In genomic region chr16:85461814-85462404, GRCh38 we compare ENCODE assay signal across 8 cellular contexts.
DNase-seq lines count a peak whose midpoint lies in the region; ATAC-seq and TF ChIP-seq lines count a peak whose summit lies in the region.

No MANE protein-coding gene starts in this region.

- ATAC-seq in T-helper 17 cell (peak; percentile 51), GM21576 (IDR thresholded peaks at IDR 0.05; ENCODE audit: unreplicated experiment) (no peak), GM18519 (IDR thresholded peaks at IDR 0.05; ENCODE audit: low FRiP score, unreplicated experiment) (no peak), GM18505 (IDR thresholded peaks at IDR 0.05; ENCODE audit: unreplicated experiment) (no peak)

- H3K27me3 ChIP-seq in iPS-15b (ENCODE audit: control insufficient read depth, insufficient read depth, low read length) (peaks cover 27% of the 10 kb centered on the region), stomach (peaks cover 0 to 31% (median 9%) of the 10 kb centered on the region in 3 donors)

- no peak overlapping the region for H3K27ac Mint-ChIP-seq in T-helper 17 cell

- H3K36me3 ChIP-seq in HEK293 (ENCODE audit: control insufficient read depth in 2 of 2, insufficient read depth in 1 of 2, low read length in 2 of 2): no peaks in the 10 kb centered on the region
- no peaks in the 10 kb centered on the region for H3K36me3 ChIP-seq in iPS-15b (ENCODE audit: control insufficient read depth, insufficient read depth, low read length)
- H3K36me3 ChIP-seq in stomach: no peaks in the 10 kb centered on the region

- H3K4me1 Mint-ChIP-seq in T-helper 17 cell: peaks cover 9% of the 10 kb centered on the region

- peak overlapping the region; percentile 36 for H3K4me3 ChIP-seq in AG04449 (ENCODE audit: low read depth, low read length)
- peak overlapping the region; percentile 7; the same call in 1 of the 2 replicates for H3K4me3 ChIP-seq in HEK293 (ENCODE audit: low read depth, low read length)
- peak overlapping the region; percentile 43 for H3K4me3 ChIP-seq in iPS-15b (ENCODE audit: low read depth, low read length)
- H3K4me3 ChIP-seq in stomach: peak overlapping the region; percentile 30 to 47 (median 37)

- no peak for TF ChIP-seq POLR2A in stomach (IDR thresholded peaks at IDR 0.05)
- no peak for TF ChIP-seq POLR2A in GM18505 (IDR thresholded peaks at IDR 0.05; ENCODE audit: borderline replicate concordance, extremely low read depth, insufficient read depth, insufficient read length)

- no peaks in the 10 kb centered on the region for H3K9me3 ChIP-seq in HEK293 (ENCODE audit: control insufficient read depth, insufficient read depth, low read depth, low read length)
- no peaks in the 10 kb centered on the region for H3K9me3 ChIP-seq in T-helper 17 cell (ENCODE audit: control insufficient read depth, low read length, poor library complexity, severe bottlenecking)
- H3K9me3 ChIP-seq in iPS-15b (ENCODE audit: control insufficient read depth, insufficient read depth, low read length): no peaks in the 10 kb centered on the region
- H3K9me3 ChIP-seq in stomach: no peaks in the 10 kb centered on the region

- 1 to 7% (median 4%) methylated on average over 7 to 14 of the region's 14 CpGs for WGBS in stomach, 5 donors

- CTCF ChIA-PET in AG04449 (lab: Yijun Ruan, JAX) (interaction anchor here (1.0 to 2.4 kb wide), 8 partner anchors 9 to 155 kb away, joined by 4 to 14 read pairs (median 4); no protein-coding TSS in a partner anchor), HEK293 (lab: Yijun Ruan, JAX) (interaction anchor here (0.6 to 3.0 kb wide), 9 partner anchors 10 to 165 kb away, joined by 3 to 11 read pairs (median 5); no protein-coding TSS in a partner anchor)

- no peak for TF ChIP-seq EP300 in stomach (IDR thresholded peaks at IDR 0.05)

- POLR2A ChIA-PET in AG04449 (lab: Yijun Ruan, JAX): no interaction called here
- POLR2A ChIA-PET in HEK293 (lab: Yijun Ruan, JAX): interaction anchor here (0.6 to 2.6 kb wide), 5 partner anchors 10 to 151 kb away, joined by 4 to 8 read pairs (median 6); partner anchors contain the start of gene GSE1

- intact Hi-C loops in stomach (cut with DNase I; ENCODE audit: low total_unique reads): no loop called here

- DNase-seq in AG04449 (ENCODE audit: low read depth, low spot score) (no peak), T-helper 17 cell (no peak), stomach (no peak)

- TF ChIP-seq CTCF in AG04449 (IDR thresholded peaks at IDR 0.05; ENCODE audit: insufficient read depth, low read length, missing control alignments): no peak
- no peak for TF ChIP-seq CTCF in HEK293 (tag by site-specific recombination; IDR thresholded peaks at IDR 0.05)
- TF ChIP-seq CTCF in stomach (IDR thresholded peaks at IDR 0.05): no peak

- no peak overlapping the region for H3K9ac ChIP-seq in iPS-15b (ENCODE audit: low read depth, low read length)

- peaks cover 20% of the 10 kb centered on the region for H3K27me3 Mint-ChIP-seq in T-helper 17 cell

- peaks cover 3% of the 10 kb centered on the region for H3K36me3 Mint-ChIP-seq in T-helper 17 cell (ENCODE audit: low read depth)

- peak overlapping the region; percentile 85 for H3K4me3 Mint-ChIP-seq in T-helper 17 cell

- H3K27ac ChIP-seq in HEK293 (ENCODE audit: extremely low read depth, low read depth, low read length) (peak overlapping the region; percentile 61), stomach (peak overlapping the region; percentile 17 to 82 (median 32))

- H3K4me1 ChIP-seq in HEK293 (ENCODE audit: control insufficient read depth, insufficient read depth, low read length) (peaks cover 11% of the 10 kb centered on the region), iPS-15b (ENCODE audit: control insufficient read depth, insufficient read depth, low read length) (peaks cover 19% of the 10 kb centered on the region), stomach (peaks cover 42 to 67% (median 57%) of the 10 kb centered on the region in 4 donors)

TF ChIP-seq in HEK293, 187 proteins besides CTCF, POLR2A, EP300 and RAD21 (continues in another document):
- TF ChIP-seq ZNF629 (tag by site-specific recombination; IDR thresholded peaks at IDR 0.05): no peak
- no peak for TF ChIP-seq TRIM28 (IDR thresholded peaks at IDR 0.05; ENCODE audit: borderline replicate concordance, low read length)
- TF ChIP-seq ZNF837 (tag by site-specific recombination; IDR thresholded peaks at IDR 0.05): no peak
- TF ChIP-seq ZNF488 (tag by site-specific recombination; IDR thresholded peaks at IDR 0.05): no peak
- no peak for TF ChIP-seq ZNF777 (tag by site-specific recombination; IDR thresholded peaks at IDR 0.05; ENCODE audit: borderline replicate concordance)
- no peak for TF ChIP-seq ZNF223 (tag by site-specific recombination; IDR thresholded peaks at IDR 0.05)
- TF ChIP-seq ZBTB7A (tag by site-specific recombination; IDR thresholded peaks at IDR 0.05; ENCODE audit: low read depth): no peak
- TF ChIP-seq ZNF23 (tag by site-specific recombination; IDR thresholded peaks at IDR 0.05; ENCODE audit: borderline replicate concordance): no peak
- no peak for TF ChIP-seq REST (tag by site-specific recombination; IDR thresholded peaks at IDR 0.05)
- no peak for TF ChIP-seq HOXA7 (CRISPR knock-in tag; IDR thresholded peaks at IDR 0.05; ENCODE audit: borderline replicate concordance)
- no peak for TF ChIP-seq ZNF37A (tag by site-specific recombination; IDR thresholded peaks at IDR 0.05)
- TF ChIP-seq ZNF791 (tag by site-specific recombination; IDR thresholded peaks at IDR 0.05): no peak
- no peak for TF ChIP-seq YY1 (tag by site-specific recombination; IDR thresholded peaks at IDR 0.05)
- TF ChIP-seq ZEB2 (tag by site-specific recombination; IDR thresholded peaks at IDR 0.05): 0 out of 2 replicates have a peak, but pooled peaks have one; percentile 13
- TF ChIP-seq ZNF529 (tag by site-specific recombination; IDR thresholded peaks at IDR 0.05; ENCODE audit: insufficient replicate concordance): no peak
- TF ChIP-seq ZNF175 (tag by site-specific recombination; IDR thresholded peaks at IDR 0.05): no peak
- TF ChIP-seq MEIS1 (CRISPR knock-in tag; IDR thresholded peaks at IDR 0.05; ENCODE audit: borderline replicate concordance): no peak
- TF ChIP-seq HIC1 (tag by site-specific recombination; IDR thresholded peaks at IDR 0.05): no peak
- TF ChIP-seq ZNF292 (tag by site-specific recombination; IDR thresholded peaks at IDR 0.05; ENCODE audit: borderline replicate concordance, low read depth): no peak
- TF ChIP-seq ZIC2 (tag by site-specific recombination; IDR thresholded peaks at IDR 0.05): peak; percentile 94
- TF ChIP-seq ZNF677 (tag by site-specific recombination; IDR thresholded peaks at IDR 0.05): no peak
- 0 out of 2 replicates have a peak, but pooled peaks have one; percentile 6 for TF ChIP-seq FEZF1 (tag by site-specific recombination; IDR thresholded peaks at IDR 0.05)
- no peak for TF ChIP-seq ZNF501 (tag by site-specific recombination; IDR thresholded peaks at IDR 0.05)
- no peak for TF ChIP-seq GLI4 (tag by site-specific recombination; IDR thresholded peaks at IDR 0.05)
- no peak for TF ChIP-seq ZNF701 (tag by site-specific recombination; IDR thresholded peaks at IDR 0.05)
